8 cellular contexts compared by ENCODE assay signal in the genomic region with DNA sequence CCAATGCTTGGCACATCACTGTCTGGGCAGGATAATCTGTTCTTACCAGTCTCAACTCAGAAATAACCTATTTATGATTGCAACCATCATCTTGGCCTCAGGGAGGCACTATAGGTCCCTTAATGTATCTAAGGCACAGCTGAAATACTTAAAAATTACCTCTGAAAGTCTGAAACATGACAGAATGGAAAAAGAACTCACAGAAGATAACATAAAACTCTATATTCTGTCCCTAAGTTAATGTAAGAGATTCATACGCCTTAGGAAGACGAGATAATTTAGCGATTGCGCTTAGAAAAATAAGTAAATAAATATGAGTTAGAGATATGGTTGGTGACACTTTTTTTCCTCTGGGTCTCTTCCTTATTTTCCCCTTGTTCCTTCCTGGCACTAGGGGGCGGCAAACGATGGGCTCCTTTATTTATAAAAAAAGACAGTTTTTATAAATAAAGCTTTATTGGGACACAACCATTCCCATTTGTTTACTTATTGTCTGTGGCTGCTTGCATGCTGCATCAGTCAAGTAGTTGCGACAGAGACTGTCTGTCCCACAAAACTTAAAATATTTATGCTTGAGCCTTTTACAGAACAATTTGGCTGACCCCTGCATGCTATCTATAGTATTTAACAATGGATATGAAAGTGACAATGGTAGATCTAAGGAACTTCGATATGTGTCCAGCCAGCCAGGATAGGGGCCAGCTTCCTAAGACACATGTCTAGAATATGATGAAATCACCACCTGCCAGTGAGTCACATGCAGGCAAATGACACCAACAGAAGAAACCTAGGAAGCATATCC.
A peak's percentile ranks its signal among the peaks of the same experiment; 100 is the strongest.
DNase-seq lines count a peak whose midpoint lies in the region; ATAC-seq and TF ChIP-seq lines count a peak whose summit lies in the region.

No MANE protein-coding gene starts in this region.

- peak; percentile 52 for TF ChIP-seq CTCF in AG04449 (IDR thresholded peaks at IDR 0.05; ENCODE audit: insufficient read depth, low read length, missing control alignments)
- TF ChIP-seq CTCF in GM10266 (IDR thresholded peaks at IDR 0.05; ENCODE audit: control insufficient read depth, insufficient read depth, low read depth, missing control alignments), result peak; percentile 67
- TF ChIP-seq CTCF in WTC11 (IDR thresholded peaks at IDR 0.05), result peak; percentile 56
- TF ChIP-seq CTCF in hepatocyte (IDR thresholded peaks at IDR 0.05; ENCODE audit: poor library complexity), result peak; percentile 79

- peaks cover 3% of the 10 kb centered on the region; the same call in 1 of the 2 replicates for H3K27me3 Mint-ChIP-seq in WTC11 (ENCODE audit: low read depth)
- H3K27me3 Mint-ChIP-seq in stimulated activated naive CD8-positive, alpha-beta T cell treated with anti-CD3 and anti-CD28 coated beads, Interleukin-15, amount 100 ng/mL, for 72 hours, result peaks cover 23% of the 10 kb centered on the region

- no peaks in the 10 kb centered on the region for H3K4me1 ChIP-seq in hepatocyte (ENCODE audit: insufficient read depth)

- H3K4me3 ChIP-seq in AG04449 (ENCODE audit: low read depth, low read length) (no peak overlapping the region), hepatocyte (no peak overlapping the region)

- no peaks in the 10 kb centered on the region for H3K36me3 Mint-ChIP-seq in WTC11

- H3K9me3 ChIP-seq in hepatocyte (ENCODE audit: low read depth), result no peaks in the 10 kb centered on the region

- peaks cover 10% of the 10 kb centered on the region for H3K27me3 ChIP-seq in hepatocyte

- 24% methylated on average over 8 of the region's 8 CpGs for WGBS in hepatocyte (ENCODE audit: low lambda C conversion rate, missing lambda C conversion rate)

- no peak overlapping the region for H3K27ac Mint-ChIP-seq in WTC11
- H3K27ac Mint-ChIP-seq in stimulated activated naive CD8-positive, alpha-beta T cell treated with anti-CD3 and anti-CD28 coated beads, Interleukin-15, amount 100 ng/mL, for 72 hours, result no peak overlapping the region

- DNase-seq in AG04449 (ENCODE audit: low read depth, low spot score), result no peak
- peak; percentile 59 for DNase-seq in GM10266 (ENCODE audit: extremely low spot score)
- DNase-seq in NCI-H2081 treated with DMSO at 0.1 percent for 48 hours (lab: John Stamatoyannopoulos, UW), result peak; percentile 22
- DNase-seq in WTC11 (ENCODE audit: low spot score), result peak; percentile 51
- DNase-seq in hepatocyte (ENCODE audit: low spot score), result peak; percentile 78
- peak; percentile 17 to 21 for DNase-seq in stimulated activated naive CD8-positive, alpha-beta T cell treated with anti-CD3 and anti-CD28 coated beads, Interleukin-15, amount 100 ng/mL, for 72 hours
- DNase-seq in 8988T, result no peak

- H3K36me3 ChIP-seq in hepatocyte (replicated peaks; ENCODE audit: insufficient read depth, low read depth), result no peaks in the 10 kb centered on the region

- no peaks in the 10 kb centered on the region for H3K79me2 ChIP-seq in hepatocyte

- H4K20me1 ChIP-seq in hepatocyte (ENCODE audit: insufficient read depth, poor library complexity, severe bottlenecking), result no peaks in the 10 kb centered on the region

- H3K27ac ChIP-seq in hepatocyte, result no peak overlapping the region

- H3K4me2 ChIP-seq in hepatocyte, result peak overlapping the region; percentile 51

- POLR2A ChIA-PET in AG04449 (lab: Yijun Ruan, JAX), result no interaction called here
- POLR2A ChIA-PET in WTC11 (lab: Charles Lee), result no interaction called here

- H3K9me3 Mint-ChIP-seq in WTC11, result no peaks in the 10 kb centered on the region
- H3K9me3 Mint-ChIP-seq in stimulated activated naive CD8-positive, alpha-beta T cell treated with anti-CD3 and anti-CD28 coated beads, Interleukin-15, amount 100 ng/mL, for 72 hours, result no peaks in the 10 kb centered on the region

- H3K4me3 Mint-ChIP-seq in WTC11, result peak overlapping the region; percentile 27; the same call in 1 of the 2 replicates
- no peak overlapping the region for H3K4me3 Mint-ChIP-seq in stimulated activated naive CD8-positive, alpha-beta T cell treated with anti-CD3 and anti-CD28 coated beads, Interleukin-15, amount 100 ng/mL, for 72 hours

- ATAC-seq in HG03025 (IDR thresholded peaks at IDR 0.05; ENCODE audit: low FRiP score, unreplicated experiment) (peak; percentile 48), WTC11 (peak; percentile 72)
- ATAC-seq in stimulated activated naive CD8-positive, alpha-beta T cell treated with anti-CD3 and anti-CD28 coated beads, Interleukin-15, amount 100 ng/mL, for 72 hours, result peak; percentile 70

- CTCF ChIA-PET in AG04449 (lab: Yijun Ruan, JAX) (interaction anchor here (0.6 to 4.1 kb wide), 36 partner anchors 9 to 1038 kb away, joined by 3 to 49 read pairs (median 4); a partner anchor contains a TSS), WTC11 (lab: Charles Lee) (interaction anchor here (0.8 to 2.3 kb wide), 16 partner anchors 9 to 473 kb away, joined by 3 to 30 read pairs (median 4); no protein-coding TSS in a partner anchor)

- H3K9me2 ChIP-seq in hepatocyte (replicated peaks; ENCODE audit: insufficient read depth), result no peaks in the 10 kb centered on the region

- no peak overlapping the region for H2AFZ ChIP-seq in hepatocyte

- H3K4me1 Mint-ChIP-seq in WTC11, result 0 out of 2 replicates have a peak, but pooled peaks cover 4% of the 10 kb centered on the region
- H3K4me1 Mint-ChIP-seq in stimulated activated naive CD8-positive, alpha-beta T cell treated with anti-CD3 and anti-CD28 coated beads, Interleukin-15, amount 100 ng/mL, for 72 hours, result peaks cover 6% of the 10 kb centered on the region

TF ChIP-seq in WTC11, 78 proteins besides CTCF, POLR2A, EP300 and RAD21:
- TF ChIP-seq, protein P1, sequence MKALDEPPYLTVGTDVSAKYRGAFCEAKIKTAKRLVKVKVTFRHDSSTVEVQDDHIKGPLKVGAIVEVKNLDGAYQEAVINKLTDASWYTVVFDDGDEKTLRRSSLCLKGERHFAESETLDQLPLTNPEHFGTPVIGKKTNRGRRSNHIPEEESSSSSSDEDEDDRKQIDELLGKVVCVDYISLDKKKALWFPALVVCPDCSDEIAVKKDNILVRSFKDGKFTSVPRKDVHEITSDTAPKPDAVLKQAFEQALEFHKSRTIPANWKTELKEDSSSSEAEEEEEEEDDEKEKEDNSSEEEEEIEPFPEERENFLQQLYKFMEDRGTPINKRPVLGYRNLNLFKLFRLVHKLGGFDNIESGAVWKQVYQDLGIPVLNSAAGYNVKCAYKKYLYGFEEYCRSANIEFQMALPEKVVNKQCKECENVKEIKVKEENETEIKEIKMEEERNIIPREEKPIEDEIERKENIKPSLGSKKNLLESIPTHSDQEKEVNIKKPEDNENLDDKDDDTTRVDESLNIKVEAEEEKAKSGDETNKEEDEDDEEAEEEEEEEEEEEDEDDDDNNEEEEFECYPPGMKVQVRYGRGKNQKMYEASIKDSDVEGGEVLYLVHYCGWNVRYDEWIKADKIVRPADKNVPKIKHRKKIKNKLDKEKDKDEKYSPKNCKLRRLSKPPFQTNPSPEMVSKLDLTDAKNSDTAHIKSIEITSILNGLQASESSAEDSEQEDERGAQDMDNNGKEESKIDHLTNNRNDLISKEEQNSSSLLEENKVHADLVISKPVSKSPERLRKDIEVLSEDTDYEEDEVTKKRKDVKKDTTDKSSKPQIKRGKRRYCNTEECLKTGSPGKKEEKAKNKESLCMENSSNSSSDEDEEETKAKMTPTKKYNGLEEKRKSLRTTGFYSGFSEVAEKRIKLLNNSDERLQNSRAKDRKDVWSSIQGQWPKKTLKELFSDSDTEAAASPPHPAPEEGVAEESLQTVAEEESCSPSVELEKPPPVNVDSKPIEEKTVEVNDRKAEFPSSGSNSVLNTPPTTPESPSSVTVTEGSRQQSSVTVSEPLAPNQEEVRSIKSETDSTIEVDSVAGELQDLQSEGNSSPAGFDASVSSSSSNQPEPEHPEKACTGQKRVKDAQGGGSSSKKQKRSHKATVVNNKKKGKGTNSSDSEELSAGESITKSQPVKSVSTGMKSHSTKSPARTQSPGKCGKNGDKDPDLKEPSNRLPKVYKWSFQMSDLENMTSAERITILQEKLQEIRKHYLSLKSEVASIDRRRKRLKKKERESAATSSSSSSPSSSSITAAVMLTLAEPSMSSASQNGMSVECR (CRISPR knock-in tag; IDR thresholded peaks at IDR 0.05; ENCODE audit: borderline replicate concordance), result no peak
- TF ChIP-seq, protein P2, sequence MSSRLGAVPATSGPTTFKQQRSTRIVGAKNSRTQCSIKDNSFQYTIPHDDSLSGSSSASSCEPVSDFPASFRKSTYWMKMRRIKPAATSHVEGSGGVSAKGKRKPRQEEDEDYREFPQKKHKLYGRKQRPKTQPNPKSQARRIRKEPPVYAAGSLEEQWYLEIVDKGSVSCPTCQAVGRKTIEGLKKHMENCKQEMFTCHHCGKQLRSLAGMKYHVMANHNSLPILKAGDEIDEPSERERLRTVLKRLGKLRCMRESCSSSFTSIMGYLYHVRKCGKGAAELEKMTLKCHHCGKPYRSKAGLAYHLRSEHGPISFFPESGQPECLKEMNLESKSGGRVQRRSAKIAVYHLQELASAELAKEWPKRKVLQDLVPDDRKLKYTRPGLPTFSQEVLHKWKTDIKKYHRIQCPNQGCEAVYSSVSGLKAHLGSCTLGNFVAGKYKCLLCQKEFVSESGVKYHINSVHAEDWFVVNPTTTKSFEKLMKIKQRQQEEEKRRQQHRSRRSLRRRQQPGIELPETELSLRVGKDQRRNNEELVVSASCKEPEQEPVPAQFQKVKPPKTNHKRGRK (CRISPR knock-in tag; IDR thresholded peaks at IDR 0.05; ENCODE audit: borderline replicate concordance), result no peak
- TF ChIP-seq GTF2I (CRISPR knock-in tag; conservative IDR thresholded peaks at IDR 0.05) (no peak), PRRX2 (CRISPR knock-in tag; IDR thresholded peaks at IDR 0.05) (no peak)
- TF ChIP-seq, protein P3, sequence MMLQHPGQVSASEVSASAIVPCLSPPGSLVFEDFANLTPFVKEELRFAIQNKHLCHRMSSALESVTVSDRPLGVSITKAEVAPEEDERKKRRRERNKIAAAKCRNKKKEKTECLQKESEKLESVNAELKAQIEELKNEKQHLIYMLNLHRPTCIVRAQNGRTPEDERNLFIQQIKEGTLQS (CRISPR knock-in tag; conservative IDR thresholded peaks at IDR 0.05), result no peak

Comparison
In these comparisons a context has a peak if more than half of its experiments do, and no peak if none do; other contexts are left out.
1. DNase-seq: peak in GM10266 (single experiment), NCI-H2081 treated with DMSO at 0.1 percent for 48 hours (single experiment), WTC11 (single experiment), hepatocyte (single experiment) and stimulated activated naive CD8-positive, alpha-beta T cell treated with anti-CD3 and anti-CD28 coated beads, Interleukin-15, amount 100 ng/mL, for 72 hours (2 of 2); none in AG04449 (single experiment) and 8988T (single experiment).
2. Peak in every context shown above with its lines, with median percentiles within 50 percentile points of each other: CTCF ChIP-seq and ATAC-seq.